Comparison of ENCODE assay signal across 8 cellular contexts in the genomic region with DNA sequence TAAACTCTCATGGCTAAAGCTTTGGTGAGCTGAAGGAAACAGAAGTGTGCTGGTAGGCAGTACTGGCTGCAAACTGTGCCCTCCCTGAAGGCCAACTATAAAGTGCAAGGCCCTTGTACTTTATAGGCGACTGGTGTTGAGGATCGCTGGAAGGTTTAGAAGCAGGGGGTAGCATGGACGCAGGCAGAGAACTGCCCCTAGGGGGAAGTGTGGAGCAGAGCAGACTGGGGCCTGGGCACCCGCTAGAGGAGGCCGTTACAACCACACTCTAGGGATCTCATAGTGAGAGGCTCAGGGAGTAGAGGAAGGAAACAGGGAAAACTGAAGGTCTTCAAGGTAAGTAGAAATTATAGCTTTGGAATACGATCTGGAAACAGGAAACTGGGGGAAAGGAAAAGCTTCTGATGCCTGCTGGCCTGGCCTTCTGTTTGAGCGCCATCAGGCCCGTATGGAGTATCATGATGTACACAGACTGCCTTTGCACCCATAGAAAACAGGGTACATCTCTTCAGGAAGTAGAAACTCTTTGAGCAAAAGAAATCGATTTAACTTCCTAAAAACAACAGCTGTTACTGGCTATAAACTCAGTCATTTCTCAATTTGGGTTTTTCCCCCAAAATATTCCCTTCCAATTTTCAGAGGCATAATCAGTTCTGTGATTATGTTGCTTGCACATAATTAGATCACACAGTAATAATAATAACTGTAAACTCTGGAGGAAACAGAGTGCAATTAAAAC. TPM values are rescaled to one million over a fixed set of nuclear protein-coding genes. Genes with fewer than 3 reads are reported as not detected.
DNase-seq lines count a peak whose midpoint lies in the region; ATAC-seq and TF ChIP-seq lines count a peak whose summit lies in the region.

No MANE protein-coding gene starts in this region.

- H3K27ac Mint-ChIP-seq in endodermal cell: no peak overlapping the region

- no peaks in the 10 kb centered on the region for H3K27me3 ChIP-seq in endodermal cell (ENCODE audit: control insufficient read depth, insufficient read depth, low read length, poor library complexity, severe bottlenecking)
- H3K27me3 ChIP-seq in neutrophil: no peaks in the 10 kb centered on the region

- TF ChIP-seq CTCF in GM10248 (IDR thresholded peaks at IDR 0.05; ENCODE audit: control extremely low read depth, extremely low read depth, low read depth, missing control alignments): peak; percentile 60
- peak; percentile 78 for TF ChIP-seq CTCF in endodermal cell (conservative IDR thresholded peaks at IDR 0.05)
- TF ChIP-seq CTCF in neutrophil (IDR thresholded peaks at IDR 0.05): peak; percentile 72

- no peaks in the 10 kb centered on the region for H3K4me1 ChIP-seq in endodermal cell (ENCODE audit: control insufficient read depth, insufficient read depth, low read length)
- H3K4me1 ChIP-seq in neutrophil (ENCODE audit: control insufficient read depth in 1 of 2, insufficient read depth in 1 of 2, low read depth in 1 of 2, low read length in 1 of 2): peaks cover 79 to 98% of the 10 kb centered on the region in 2 experiments

- H3K27ac ChIP-seq in KOPT-K1 (ENCODE audit: low read depth, low read length, poor library complexity, severe bottlenecking) (peak overlapping the region; percentile 100), endodermal cell (ENCODE audit: low read depth, low read length) (no peak overlapping the region), neutrophil (peak overlapping the region; percentile 95)

- no peak overlapping the region for H3K4me3 ChIP-seq in endodermal cell (ENCODE audit: low read length)
- H3K4me3 ChIP-seq in neutrophil (ENCODE audit: low read depth in 1 of 2, low read length in 1 of 2): peak overlapping the region; percentile 51 to 56

- H3K36me3 Mint-ChIP-seq in endodermal cell (ENCODE audit: low read depth): no peaks in the 10 kb centered on the region

- CTCF ChIA-PET in GM10248 (lab: Yijun Ruan, JAX): interaction anchor here (0.8 to 3.1 kb wide), 23 partner anchors 14 to 745 kb away, joined by 3 to 28 read pairs (median 4); a partner anchor contains a TSS

- ATAC-seq in GM21529 (IDR thresholded peaks at IDR 0.05; ENCODE audit: unreplicated experiment): peak; percentile 56

- H3K9me3 ChIP-seq in KOPT-K1 (ENCODE audit: insufficient read depth, low read length, poor library complexity, severe bottlenecking) (no peaks in the 10 kb centered on the region), endodermal cell (ENCODE audit: control insufficient read depth, low read length) (no peaks in the 10 kb centered on the region), neutrophil (no peaks in the 10 kb centered on the region)

- no peak overlapping the region for H3K9ac ChIP-seq in endodermal cell (ENCODE audit: extremely low read depth, low read length, poor library complexity, severe bottlenecking)

- peaks cover 27% of the 10 kb centered on the region for H3K4me1 Mint-ChIP-seq in endodermal cell

- H3K9me3 Mint-ChIP-seq in endodermal cell: peaks cover 76% of the 10 kb centered on the region

- 85 to 90% methylated on average over 3 to 8 of the region's 9 CpGs for WGBS in endodermal cell (ENCODE audit: insufficient coverage in 1 of 2, insufficient read length in 1 of 2), 2 experiments

- DNase-seq in GM10248 (ENCODE audit: extremely low spot score): no peak
- peak; percentile 61 to 65 for DNase-seq in activated CD4-positive, alpha-beta T cell treated with anti-CD3 and anti-CD28 coated beads, Interleukin-2, amount 50 U/mL, for 4 hours
- peak; percentile 93 for DNase-seq in endodermal cell
- no peak for DNase-seq in NCI-H2029 (lab: John Stamatoyannopoulos, UW)
- no peak for DNase-seq in NCI-H1417 (lab: John Stamatoyannopoulos, UW)

- no peaks in the 10 kb centered on the region for H3K27me3 Mint-ChIP-seq in endodermal cell (ENCODE audit: insufficient read depth)

- POLR2A ChIA-PET in GM10248 (lab: Yijun Ruan, JAX): interaction anchor here (4.4 kb wide), 1 partner anchor 25 kb away, joined by 35 read pairs; a partner anchor contains a TSS

- H3K4me3 Mint-ChIP-seq in endodermal cell: no peak overlapping the region

- H3K36me3 ChIP-seq in KOPT-K1 (ENCODE audit: insufficient read depth, low read length) (no peaks in the 10 kb centered on the region), endodermal cell (ENCODE audit: control insufficient read depth, insufficient read depth, low read length) (no peaks in the 10 kb centered on the region), neutrophil (no peaks in the 10 kb centered on the region)

RNA-seq across cellular contexts. Expression of a gene that starts 23.9 kb away (rescaled TPM):
- 1,000 to 10,000 TPM; 1,539 to 2,456 TPM for total RNA-seq in endodermal cell
- 2,887 TPM for polyA plus RNA-seq in endodermal cell (2013, experiment 1 of 2)
- 3,134 TPM for polyA plus RNA-seq in endodermal cell (2013, experiment 2 of 2)

RNA-seq across cellular contexts. Expression of a gene that starts 44.6 kb away (rescaled TPM):
- total RNA-seq in endodermal cell: not detected
- not detected for polyA plus RNA-seq in endodermal cell (2013, experiment 1 of 2)
- not detected for polyA plus RNA-seq in endodermal cell (2013, experiment 2 of 2)

Comparison
In these comparisons a context has a peak if more than half of its experiments do, and no peak if none do; other contexts are left out.
1. DNase-seq: peak in activated CD4-positive, alpha-beta T cell treated with anti-CD3 and anti-CD28 coated beads, Interleukin-2, amount 50 U/mL, for 4 hours (2 of 2) and endodermal cell (single experiment); none in GM10248 (single experiment), NCI-H2029 (single experiment) and NCI-H1417 (0 of 3).
2. Peak in every context shown above with its lines, with median percentiles within 50 percentile points of each other: CTCF ChIP-seq.